Comparison of ENCODE assay signal across 1 cellular context in genomic region chr4:148068065-148068911, GRCh38.
TF ChIP-seq lines count a peak whose summit lies in the region.

No MANE protein-coding gene starts in this region.

TF ChIP-seq in WTC11, 78 proteins besides CTCF, POLR2A, EP300 and RAD21 (continued from another document):
- no peak for TF ChIP-seq IRF2 (CRISPR knock-in tag; IDR thresholded peaks at IDR 0.05; ENCODE audit: borderline replicate concordance, low read depth)
- TF ChIP-seq HMGXB4 (CRISPR knock-in tag; IDR thresholded peaks at IDR 0.05) = no peak
